Comparison of ENCODE assay signal across 18 cellular contexts in genomic region chr15:66840615-66841014, GRCh38.
A peak's percentile ranks its signal among the peaks of the same experiment; 100 is the strongest.
DNase-seq lines count a peak whose midpoint lies in the region; ATAC-seq and TF ChIP-seq lines count a peak whose summit lies in the region.
"Had no signal": no experiment of that assay in that cellular context is flagged by ENCODE, and none has a peak within 500 bp of the region (broad histone marks: within the 10 kb centered on the region; RNA-seq: fewer than 3 reads in every experiment).

No MANE protein-coding gene starts in this region.

- peaks cover 57% of the 10 kb centered on the region for H3K4me1 Mint-ChIP-seq in mesothelial cell of epicardium
- H3K4me1 Mint-ChIP-seq in effector memory CD8-positive, alpha-beta T cell (ENCODE audit: low read depth in 2 of 2): peaks cover 0 to 7% of the 10 kb centered on the region in 2 donors

- TF ChIP-seq CTCF in cardiac muscle cell (IDR thresholded peaks at IDR 0.05; ENCODE audit: low read depth, low read length) (no peak), mesothelial cell of epicardium (IDR thresholded peaks at IDR 0.05; ENCODE audit: unreplicated experiment) (no peak), upper lobe of right lung (IDR thresholded peaks at IDR 0.05) (no peak), lower leg skin (IDR thresholded peaks at IDR 0.05) (no peak)

- no peaks in the 10 kb centered on the region for H3K36me3 ChIP-seq in cardiac muscle cell
- no peaks in the 10 kb centered on the region for H3K36me3 ChIP-seq in upper lobe of right lung

- no peaks in the 10 kb centered on the region for H3K36me3 Mint-ChIP-seq in mesothelial cell of epicardium
- no peaks in the 10 kb centered on the region for H3K36me3 Mint-ChIP-seq in effector memory CD8-positive, alpha-beta T cell (ENCODE audit: insufficient read depth)
- H3K36me3 Mint-ChIP-seq: activated CD4-positive, alpha-beta memory T cell treated with anti-CD3 and anti-CD28 coated beads for 36 hours; IgD-negative memory B cell; stimulated activated memory B cell treated with anti-CD40 and anti-IgM and Interleukin-4, amounts not matched to agents 10 μg/mL and 1 μg/mL and 100 μg/mL, for 72 hours had no signal

- H3K4me3 ChIP-seq in cardiac muscle cell (no peak overlapping the region), upper lobe of right lung (no peak overlapping the region), lower leg skin (ENCODE audit: low read depth, poor library complexity, severe bottlenecking) (no peak overlapping the region)
- H3K4me3 ChIP-seq: body of pancreas had no signal

- peak overlapping the region; percentile 99 for H3K27ac Mint-ChIP-seq in mesothelial cell of epicardium
- H3K27ac Mint-ChIP-seq in effector memory CD8-positive, alpha-beta T cell: no peak overlapping the region
- H3K27ac Mint-ChIP-seq: activated CD4-positive, alpha-beta memory T cell treated with anti-CD3 and anti-CD28 coated beads for 36 hours; IgD-negative memory B cell; stimulated activated memory B cell treated with anti-CD40 and anti-IgM and Interleukin-4, amounts not matched to agents 10 μg/mL and 1 μg/mL and 100 μg/mL, for 72 hours had no signal

- intact Hi-C loops in left ventricle myocardium superior (cut with micrococcal nuclease): loop anchor here (10.0 kb wide), 1 partner anchor 136 kb away; the partner anchor contains the start of gene SMAD6
- intact Hi-C loops in upper lobe of right lung (cut with DNase I): no loop called here
- intact Hi-C loops in lower leg skin (cut with DNase I; ENCODE audit: low total_unique reads): no loop called here

- TF ChIP-seq POLR2A in lower leg skin (IDR thresholded peaks at IDR 0.05): no peak

- H3K9me3 Mint-ChIP-seq in mesothelial cell of epicardium: no peaks in the 10 kb centered on the region
- no peaks in the 10 kb centered on the region for H3K9me3 Mint-ChIP-seq in effector memory CD8-positive, alpha-beta T cell
- H3K9me3 Mint-ChIP-seq: activated CD4-positive, alpha-beta memory T cell treated with anti-CD3 and anti-CD28 coated beads for 36 hours; IgD-negative memory B cell had no signal

- DNase-seq in cardiac muscle cell (ENCODE audit: low read depth in 1 of 2, low spot score in 1 of 2) (no peak), left ventricle myocardium superior (no peak), astrocyte of the hippocampus (ENCODE audit: low read depth, low spot score) (peak; percentile 13), mesothelial cell of epicardium (ENCODE audit: low spot score in 2 of 2, unreplicated experiment in 2 of 2) (no peak), upper lobe of right lung (peak; percentile 46), lower leg skin (ENCODE audit: low spot score in 2 of 2) (no peak), T-helper 1 cell (no peak)
- DNase-seq in effector memory CD8-positive, alpha-beta T cell: no peak
- DNase-seq: ACHN; activated CD4-positive, alpha-beta memory T cell treated with anti-CD3 and anti-CD28 coated beads for 36 hours; body of pancreas; Caco-2; GDM1; NCI-H146; NCI-H510A treated with DMSO at 0.1 percent for 48 hours; retina had no signal

- ATAC-seq in left ventricle myocardium superior (no peak), upper lobe of right lung (peak; percentile 37)
- no peak for ATAC-seq in effector memory CD8-positive, alpha-beta T cell (replicated peaks)
- ATAC-seq: body of pancreas; stimulated activated memory B cell treated with anti-CD40 and anti-IgM and Interleukin-4, amounts not matched to agents 10 μg/mL and 1 μg/mL and 100 μg/mL, for 72 hours had no signal

- H3K27ac ChIP-seq in cardiac muscle cell: peak overlapping the region; percentile 99
- H3K27ac ChIP-seq in upper lobe of right lung: peak overlapping the region; percentile 95

- H3K27me3 Mint-ChIP-seq in mesothelial cell of epicardium (ENCODE audit: low read depth): no peaks in the 10 kb centered on the region
- H3K27me3 Mint-ChIP-seq in effector memory CD8-positive, alpha-beta T cell: peaks cover 44 to 48% of the 10 kb centered on the region in 2 donors

- no peak overlapping the region for H3K4me3 Mint-ChIP-seq in mesothelial cell of epicardium
- H3K4me3 Mint-ChIP-seq in effector memory CD8-positive, alpha-beta T cell: no peak overlapping the region
- H3K4me3 Mint-ChIP-seq: activated CD4-positive, alpha-beta memory T cell treated with anti-CD3 and anti-CD28 coated beads for 36 hours; stimulated activated memory B cell treated with anti-CD40 and anti-IgM and Interleukin-4, amounts not matched to agents 10 μg/mL and 1 μg/mL and 100 μg/mL, for 72 hours had no signal

- 50 to 87% methylated on average over 2 of the region's 2 CpGs for WGBS in lower leg skin, 2 donors

- H3K9me3 ChIP-seq in cardiac muscle cell (ENCODE audit: low read depth) (no peaks in the 10 kb centered on the region), upper lobe of right lung (no peaks in the 10 kb centered on the region)
- H3K9me3 ChIP-seq: body of pancreas, Caco-2 had no signal

- H3K27me3 ChIP-seq in cardiac muscle cell (no peaks in the 10 kb centered on the region), upper lobe of right lung (no peaks in the 10 kb centered on the region)
- H3K27me3 ChIP-seq: body of pancreas had no signal

- H3K4me1 ChIP-seq in cardiac muscle cell (ENCODE audit: low read depth) (peaks cover 30% of the 10 kb centered on the region), upper lobe of right lung (peaks cover 38% of the 10 kb centered on the region)

Comparison
In these comparisons a context has a peak if more than half of its experiments do, and no peak if none do; other contexts are left out.
1. DNase-seq: peak in astrocyte of the hippocampus (single experiment) and upper lobe of right lung (single experiment); none in cardiac muscle cell (0 of 2), left ventricle myocardium superior (single experiment), mesothelial cell of epicardium (0 of 2), effector memory CD8-positive, alpha-beta T cell (0 of 3), lower leg skin (0 of 2) and T-helper 1 cell (0 of 5).